Comparison of ENCODE assay signal across 13 cellular contexts in genomic region chr16:75860654-75861053, GRCh38.
DNase-seq lines count a peak whose midpoint lies in the region; ATAC-seq and TF ChIP-seq lines count a peak whose summit lies in the region.
"Had no signal": no experiment of that assay in that cellular context is flagged by ENCODE, and none has a peak within 500 bp of the region (broad histone marks: within the 10 kb centered on the region; RNA-seq: fewer than 3 reads in every experiment).

No MANE protein-coding gene starts in this region.

- no peak overlapping the region for H3K4me3 ChIP-seq in vagina
- H3K4me3 ChIP-seq: BLaER1 had no signal

- no peaks in the 10 kb centered on the region for H3K36me3 ChIP-seq in vagina
- H3K36me3 ChIP-seq: BLaER1 had no signal

- no peaks in the 10 kb centered on the region for H3K27me3 ChIP-seq in vagina
- H3K27me3 ChIP-seq: BLaER1 had no signal

- peak; percentile 83 for DNase-seq in DMS 273 (lab: John Stamatoyannopoulos, UW; ENCODE audit: unreplicated experiment)
- peak; percentile 65 for DNase-seq in NCI-H146 treated with DMSO at 0.1 percent for 48 hours (lab: John Stamatoyannopoulos, UW; ENCODE audit: unreplicated experiment)
- peak; percentile 52 for DNase-seq in cerebellum (ENCODE audit: low spot score)
- peak; percentile 68 for DNase-seq in middle frontal gyrus (ENCODE audit: extremely low spot score, low spot score)
- no peak for DNase-seq in vagina (ENCODE audit: extremely low spot score in 2 of 2)
- no peak for DNase-seq in ureter (ENCODE audit: low spot score)
- no peak for DNase-seq in HEK293T (ENCODE audit: extremely low spot score)
- DNase-seq: activated CD4-positive, CD25-positive, alpha-beta regulatory T cell; NCI-H1048 had no signal

- no peaks in the 10 kb centered on the region for H3K9me3 ChIP-seq in vagina
- H3K9me3 ChIP-seq: BLaER1 had no signal

- H3K4me1 ChIP-seq in vagina = no peaks in the 10 kb centered on the region
- H3K4me1 ChIP-seq: BLaER1 had no signal

- H3K27ac ChIP-seq in vagina = no peak overlapping the region
- H3K27ac ChIP-seq: BLaER1 had no signal

- no peak for TF ChIP-seq CTCF in vagina (IDR thresholded peaks at IDR 0.05)

- CTCF ChIA-PET in HEK293T (lab: Yijun Ruan, JAX) = no interaction called here

- intact Hi-C loops in vagina (cut with DNase I) = no loop called here

- no peak for TF ChIP-seq POLR2A in vagina (IDR thresholded peaks at IDR 0.05)

- POLR2A ChIA-PET in HEK293T (lab: Yijun Ruan, JAX) = interaction anchor here (0.6 kb wide), 1 partner anchor 64 kb away, joined by 3 read pairs; no protein-coding TSS in a partner anchor

- no peak for ATAC-seq in HG02840 (IDR thresholded peaks at IDR 0.05; ENCODE audit: low FRiP score, unreplicated experiment)
- ATAC-seq: activated T-helper 17 cell treated with anti-CD3 and anti-CD28 coated beads, Interleukin-2, amount 50 U/mL, for 72 hours; stimulated activated effector memory CD8-positive, alpha-beta T cell treated with anti-CD3 and anti-CD28 coated beads, Interleukin-12 subunit alpha, Interleukin-12 subunit beta, amount 100 ng/mL, for 72 hours had no signal

TF ChIP-seq in HEK293T, 16 proteins besides CTCF, POLR2A, EP300 and RAD21:
- TF ChIP-seq PKNOX1 (IDR thresholded peaks at IDR 0.05) = no peak
- TF ChIP-seq BHLHE40 (IDR thresholded peaks at IDR 0.05; ENCODE audit: borderline replicate concordance) = no peak
- TF ChIP-seq SUZ12 (IDR thresholded peaks at IDR 0.05) = no peak
- no peak for TF ChIP-seq HDGF (IDR thresholded peaks at IDR 0.05; ENCODE audit: borderline replicate concordance)
- no peak for TF ChIP-seq ARNT (IDR thresholded peaks at IDR 0.05)
- TF ChIP-seq CTBP1 (IDR thresholded peaks at IDR 0.05; ENCODE audit: borderline replicate concordance) = no peak
- TF ChIP-seq FOXA1 (IDR thresholded peaks at IDR 0.05) = no peak
- TF ChIP-seq FOXM1 (IDR thresholded peaks at IDR 0.05; ENCODE audit: borderline replicate concordance) = no peak
- no peak for TF ChIP-seq ZNF384 (IDR thresholded peaks at IDR 0.05)
- TF ChIP-seq ELF4 (IDR thresholded peaks at IDR 0.05) = no peak
- TF ChIP-seq FOXK2 (IDR thresholded peaks at IDR 0.05) = no peak

Comparison
In these comparisons a context has a peak if more than half of its experiments do, and no peak if none do; other contexts are left out.
1. DNase-seq: peak in DMS 273 (single experiment), NCI-H146 treated with DMSO at 0.1 percent for 48 hours (single experiment), cerebellum (single experiment) and middle frontal gyrus (single experiment); none in vagina (0 of 2), ureter (single experiment) and HEK293T (single experiment).